Comparison of ENCODE assay signal across 11 cellular contexts in genomic region chr1:226995966-226996332, GRCh38. TPM values are rescaled to one million over a fixed set of nuclear protein-coding genes. Genes with fewer than 3 reads are reported as not detected.
DNase-seq lines count a peak whose midpoint lies in the region; ATAC-seq lines count a peak whose summit lies in the region.
"Had no signal": no experiment of that assay in that cellular context is flagged by ENCODE, and none has a peak within 500 bp of the region (broad histone marks: within the 10 kb centered on the region; RNA-seq: fewer than 3 reads in every experiment).

No MANE protein-coding gene starts in this region.

- H3K27ac ChIP-seq in HUES48 (ENCODE audit: low read depth, low read length): peak overlapping the region; percentile 53
- H3K27ac ChIP-seq: WERI-Rb-1 had no signal

- ATAC-seq in GM18520 (IDR thresholded peaks at IDR 0.05; ENCODE audit: unreplicated experiment): peak; percentile 40
- ATAC-seq in GM21390 (IDR thresholded peaks at IDR 0.05; ENCODE audit: unreplicated experiment): peak; percentile 67
- ATAC-seq in HG02970 (IDR thresholded peaks at IDR 0.05; ENCODE audit: low FRiP score, unreplicated experiment): peak; percentile 72
- ATAC-seq in sciatic nerve: no peak
- no peak for ATAC-seq in effector memory CD8-positive, alpha-beta T cell (replicated peaks)

- intact Hi-C loops in sciatic nerve (cut with DNase I): no loop called here

- H3K27ac Mint-ChIP-seq in effector memory CD8-positive, alpha-beta T cell: peak overlapping the region in 1 of 2 donors; percentile 47

- H3K4me1 Mint-ChIP-seq in effector memory CD8-positive, alpha-beta T cell (ENCODE audit: low read depth in 2 of 2): no peaks in the 10 kb centered on the region

- H3K4me1 ChIP-seq in HUES48 (ENCODE audit: control insufficient read depth, insufficient read depth, low read length): peaks cover 26% of the 10 kb centered on the region

- peaks cover 0 to 9% of the 10 kb centered on the region in 2 donors for H3K27me3 Mint-ChIP-seq in effector memory CD8-positive, alpha-beta T cell

- H3K9me3 Mint-ChIP-seq in effector memory CD8-positive, alpha-beta T cell: no peaks in the 10 kb centered on the region

- DNase-seq in sciatic nerve (ENCODE audit: low spot score) (no peak), MG63 (no peak), islet precursor cell (no peak)
- DNase-seq in effector memory CD8-positive, alpha-beta T cell: no peak
- DNase-seq: activated gamma-delta T cell treated with Interleukin-2 at 50 U/mL for 16 hours, WERI-Rb-1 had no signal

- 0 out of 2 replicates have a peak overlapping the region, but pooled peaks have one; percentile 11 for H3K9ac ChIP-seq in HUES48 (ENCODE audit: low read depth, low read length)

- H3K36me3 Mint-ChIP-seq in effector memory CD8-positive, alpha-beta T cell (ENCODE audit: insufficient read depth): no peaks in the 10 kb centered on the region

- H3K9me3 ChIP-seq in HUES48 (ENCODE audit: control insufficient read depth, insufficient read depth, low read length): no peaks in the 10 kb centered on the region
- no peaks in the 10 kb centered on the region for H3K9me3 ChIP-seq in MG63

- H3K4me3 ChIP-seq in HUES48 (ENCODE audit: low read depth, low read length) (no peak overlapping the region), MG63 (no peak overlapping the region)
- H3K4me3 ChIP-seq: tibial nerve had no signal

- H3K27me3 ChIP-seq in HUES48 (ENCODE audit: control insufficient read depth, insufficient read depth, low read length) (no peaks in the 10 kb centered on the region), MG63 (no peaks in the 10 kb centered on the region)
- H3K27me3 ChIP-seq: tibial nerve had no signal

- peaks cover 8% of the 10 kb centered on the region; the same call in 1 of the 2 replicates for H3K36me3 ChIP-seq in HUES48 (ENCODE audit: control insufficient read depth, insufficient read depth, low read length)
- peaks cover 2% of the 10 kb centered on the region for H3K36me3 ChIP-seq in MG63
- H3K36me3 ChIP-seq: WERI-Rb-1 had no signal

- H3K4me3 Mint-ChIP-seq in effector memory CD8-positive, alpha-beta T cell: peak overlapping the region in 1 of 2 donors; percentile 13

RNA-seq across cellular contexts. Expression of gene COQ8A, which starts 55.9 kb away (rescaled TPM):
- 32.4 TPM for total RNA-seq in sciatic nerve
- 7.4 and 14.8 TPM in 2 replicates for total RNA-seq in MG63 (2014; rRNA removed; shearing (Covaris generic); ENCODE audit: low replicate concordance)

Comparison
In these comparisons a context has a peak if more than half of its experiments do, and no peak if none do; other contexts are left out.
1. ATAC-seq: peak in GM18520 (single experiment), GM21390 (single experiment) and HG02970 (single experiment); none in sciatic nerve (single experiment) and effector memory CD8-positive, alpha-beta T cell (single experiment).